10 cellular contexts compared by ENCODE assay signal in the genomic region with DNA sequence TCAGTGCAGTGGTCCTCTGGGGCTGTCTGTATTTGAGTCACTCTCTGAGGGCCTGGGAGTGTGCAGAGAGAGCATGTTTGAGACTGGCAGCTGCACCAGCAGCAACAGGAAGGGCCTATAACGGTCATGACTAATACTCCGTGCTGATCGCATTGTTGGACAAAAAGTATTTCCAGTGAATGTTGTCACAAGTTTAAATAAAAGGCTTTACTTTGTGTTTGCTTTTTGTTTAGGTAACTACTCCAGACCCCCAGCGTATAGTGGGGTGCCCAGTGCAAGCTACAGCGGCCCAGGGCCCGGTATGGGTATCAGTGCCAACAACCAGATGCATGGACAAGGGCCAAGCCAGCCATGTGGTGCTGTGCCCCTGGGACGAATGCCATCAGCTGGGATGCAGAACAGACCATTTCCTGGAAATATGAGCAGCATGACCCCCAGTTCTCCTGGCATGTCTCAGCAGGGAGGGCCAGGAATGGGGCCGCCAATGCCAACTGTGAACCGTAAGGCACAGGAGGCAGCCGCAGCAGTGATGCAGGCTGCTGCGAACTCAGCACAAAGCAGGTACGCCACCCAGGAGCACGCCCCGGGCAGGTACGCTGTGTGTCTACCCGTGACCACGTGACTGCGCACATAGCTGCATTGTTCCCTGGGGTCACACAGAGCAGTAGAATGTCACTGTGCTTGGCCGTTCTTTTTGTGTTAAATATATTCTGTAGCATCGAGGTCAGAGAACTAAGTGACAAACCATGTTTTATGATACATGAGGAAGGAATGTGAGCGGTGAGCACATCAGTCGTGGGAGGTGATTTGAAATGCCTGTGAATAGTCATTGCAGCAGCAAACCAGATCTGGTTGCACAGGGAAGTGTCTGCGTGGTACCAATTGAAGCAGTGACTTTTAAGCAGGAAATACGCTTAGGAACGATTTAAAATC.
A peak's percentile ranks its signal among the peaks of the same experiment; 100 is the strongest.
DNase-seq lines count a peak whose midpoint lies in the region; FAIRE-seq and TF ChIP-seq lines count a peak whose summit lies in the region.
"Had no signal": no experiment of that assay in that cellular context is flagged by ENCODE, and none has a peak within 500 bp of the region (broad histone marks: within the 10 kb centered on the region; RNA-seq: fewer than 3 reads in every experiment).

No MANE protein-coding gene starts in this region.

- no peaks in the 10 kb centered on the region for H3K9me3 ChIP-seq in liver (ENCODE audit: control insufficient read depth in 4 of 4, low read length in 3 of 4)
- H3K9me3 ChIP-seq: BLaER1 had no signal

- H3K36me3 ChIP-seq in liver (ENCODE audit: control insufficient read depth in 4 of 4, insufficient read depth in 3 of 4, low read depth in 1 of 4, low read length in 3 of 4), result peaks cover 2 to 10% (median 7%) of the 10 kb centered on the region in 4 donors

- H3K27me3 ChIP-seq in liver (ENCODE audit: control insufficient read depth in 4 of 4, insufficient read depth in 4 of 4, low read length in 3 of 4), result no peaks in the 10 kb centered on the region
- H3K27me3 ChIP-seq: BLaER1 had no signal

- POLR2A ChIA-PET in activated CD4-positive, alpha-beta memory T cell treated with anti-CD3 and anti-CD28 coated beads for 36 hours (lab: Charles Lee), result no interaction called here
- POLR2A ChIA-PET in activated CD4-positive, alpha-beta memory T cell treated with anti-CD3 and anti-CD28 coated beads, Interleukin-2, amount 10 ng/mL, durations not matched to agents 7 days and 5 days (lab: Charles Lee), result no interaction called here

- TF ChIP-seq CTCF in liver (IDR thresholded peaks at IDR 0.05; ENCODE audit: low read depth, low read length, missing input control), result no peak

- H3K36me3 Mint-ChIP-seq in activated CD4-positive, alpha-beta memory T cell treated with anti-CD3 and anti-CD28 coated beads for 36 hours, result peaks cover 7% of the 10 kb centered on the region
- peaks cover 20% of the 10 kb centered on the region for H3K36me3 Mint-ChIP-seq in activated CD4-positive, alpha-beta memory T cell treated with anti-CD3 and anti-CD28 coated beads, Interleukin-2, amount 10 ng/mL, durations not matched to agents 7 days and 5 days (ENCODE audit: low read depth)

- H3K4me3 Mint-ChIP-seq in activated CD4-positive, alpha-beta memory T cell treated with anti-CD3 and anti-CD28 coated beads for 36 hours, result no peak overlapping the region
- no peak overlapping the region for H3K4me3 Mint-ChIP-seq in activated CD4-positive, alpha-beta memory T cell treated with anti-CD3 and anti-CD28 coated beads, Interleukin-2, amount 10 ng/mL, durations not matched to agents 7 days and 5 days
- H3K4me3 Mint-ChIP-seq: T-helper 1 cell treated with Interleukin-12 subunit alpha and Interleukin-12 subunit beta and Interleukin-4 antibody, amounts not matched to agents 30 μg/mL and 1 μg/mL, for 36 hours had no signal

- CTCF ChIA-PET in activated CD4-positive, alpha-beta memory T cell treated with anti-CD3 and anti-CD28 coated beads for 36 hours (lab: Charles Lee), result no interaction called here
- CTCF ChIA-PET in activated CD4-positive, alpha-beta memory T cell treated with anti-CD3 and anti-CD28 coated beads, Interleukin-2, amount 10 ng/mL, durations not matched to agents 7 days and 5 days (lab: Charles Lee), result no interaction called here

- H3K9me3 Mint-ChIP-seq in activated CD4-positive, alpha-beta memory T cell treated with anti-CD3 and anti-CD28 coated beads for 36 hours, result no peaks in the 10 kb centered on the region
- H3K9me3 Mint-ChIP-seq in activated CD4-positive, alpha-beta memory T cell treated with anti-CD3 and anti-CD28 coated beads, Interleukin-2, amount 10 ng/mL, durations not matched to agents 7 days and 5 days, result no peaks in the 10 kb centered on the region
- H3K9me3 Mint-ChIP-seq: T-helper 1 cell treated with Interleukin-12 subunit alpha and Interleukin-12 subunit beta and Interleukin-4 antibody, amounts not matched to agents 30 μg/mL and 1 μg/mL, for 36 hours had no signal

- intact Hi-C loops in activated CD4-positive, alpha-beta memory T cell treated with anti-CD3 and anti-CD28 coated beads for 36 hours (cut with micrococcal nuclease), result no loop called here

- H3K27me3 Mint-ChIP-seq in activated CD4-positive, alpha-beta memory T cell treated with anti-CD3 and anti-CD28 coated beads for 36 hours, result no peaks in the 10 kb centered on the region
- H3K27me3 Mint-ChIP-seq in activated CD4-positive, alpha-beta memory T cell treated with anti-CD3 and anti-CD28 coated beads, Interleukin-2, amount 10 ng/mL, durations not matched to agents 7 days and 5 days, result no peaks in the 10 kb centered on the region

- WGBS in liver, result 88% methylated on average over 25 of the region's 25 CpGs

- peak overlapping the region; percentile 33 to 66 for H3K27ac ChIP-seq in liver (ENCODE audit: low read depth in 1 of 2, low read length in 2 of 2)
- H3K27ac ChIP-seq: BLaER1 had no signal

- no peak overlapping the region for H3K4me3 ChIP-seq in liver (ENCODE audit: low read depth in 1 of 3, low read length in 3 of 3)
- H3K4me3 ChIP-seq: BLaER1 had no signal

- peak; percentile 78 for FAIRE-seq in urothelium cell line (lab: Jason Lieb, UNC)

- no peak for TF ChIP-seq RAD21 in liver (IDR thresholded peaks at IDR 0.05)

- no peak for DNase-seq in activated CD4-positive, alpha-beta memory T cell treated with anti-CD3 and anti-CD28 coated beads for 36 hours
- no peak for DNase-seq in activated CD4-positive, alpha-beta memory T cell treated with anti-CD3 and anti-CD28 coated beads, Interleukin-2, amount 10 ng/mL, durations not matched to agents 7 days and 5 days
- DNase-seq in cerebellar cortex (ENCODE audit: low spot score) (peak; percentile 53), urothelium cell line (ENCODE audit: low spot score) (peak; percentile 88)
- no peak for DNase-seq in activated effector memory CD4-positive, alpha-beta T cell treated with Interleukin-2 at 50 U/mL for 16 hours
- no peak for DNase-seq in activated CD4-positive, alpha-beta T cell treated with anti-CD3 and anti-CD28 coated beads for 48 hours
- DNase-seq in stimulated activated CD4-positive, alpha-beta T cell treated with anti-CD3 and anti-CD28 coated beads, Interleukin-4, amount 100 ng/mL, for 4 hours, result no peak

- no peaks in the 10 kb centered on the region for H3K4me1 ChIP-seq in liver (ENCODE audit: control insufficient read depth in 4 of 4, insufficient read depth in 4 of 4, low read length in 3 of 4)

- no peak overlapping the region for H3K9ac ChIP-seq in liver (ENCODE audit: low read depth in 1 of 2, low read length in 2 of 2)
- H3K9ac ChIP-seq: BLaER1 had no signal

- peaks cover 24% of the 10 kb centered on the region for H3K4me1 Mint-ChIP-seq in activated CD4-positive, alpha-beta memory T cell treated with anti-CD3 and anti-CD28 coated beads for 36 hours (ENCODE audit: low read depth)
- H3K4me1 Mint-ChIP-seq in activated CD4-positive, alpha-beta memory T cell treated with anti-CD3 and anti-CD28 coated beads, Interleukin-2, amount 10 ng/mL, durations not matched to agents 7 days and 5 days, result peaks cover 23% of the 10 kb centered on the region

- peak overlapping the region; percentile 1 for H3K27ac Mint-ChIP-seq in activated CD4-positive, alpha-beta memory T cell treated with anti-CD3 and anti-CD28 coated beads for 36 hours
- no peak overlapping the region for H3K27ac Mint-ChIP-seq in activated CD4-positive, alpha-beta memory T cell treated with anti-CD3 and anti-CD28 coated beads, Interleukin-2, amount 10 ng/mL, durations not matched to agents 7 days and 5 days
- H3K27ac Mint-ChIP-seq: T-helper 1 cell treated with Interleukin-12 subunit alpha and Interleukin-12 subunit beta and Interleukin-4 antibody, amounts not matched to agents 30 μg/mL and 1 μg/mL, for 36 hours had no signal

TF ChIP-seq in liver, 16 proteins besides CTCF, POLR2A, EP300 and RAD21 (continues in another document):
- TF ChIP-seq GABPA (IDR thresholded peaks at IDR 0.05 in 1 of 2, conservative IDR thresholded peaks at IDR 0.05 in 1 of 2) (no peak), HNF4G (IDR thresholded peaks at IDR 0.05) (no peak), YY1 (IDR thresholded peaks at IDR 0.05) (no peak), TAF1 (conservative IDR thresholded peaks at IDR 0.05) (no peak), RXRA (IDR thresholded peaks at IDR 0.05) (no peak), JUND (IDR thresholded peaks at IDR 0.05) (no peak), HNF4A (conservative IDR thresholded peaks at IDR 0.05) (no peak), EGR1 (IDR thresholded peaks at IDR 0.05; ENCODE audit: low read depth in 2 of 2) (no peak), FOXA1 (IDR thresholded peaks at IDR 0.05) (no peak)
- TF ChIP-seq, protein P1, sequence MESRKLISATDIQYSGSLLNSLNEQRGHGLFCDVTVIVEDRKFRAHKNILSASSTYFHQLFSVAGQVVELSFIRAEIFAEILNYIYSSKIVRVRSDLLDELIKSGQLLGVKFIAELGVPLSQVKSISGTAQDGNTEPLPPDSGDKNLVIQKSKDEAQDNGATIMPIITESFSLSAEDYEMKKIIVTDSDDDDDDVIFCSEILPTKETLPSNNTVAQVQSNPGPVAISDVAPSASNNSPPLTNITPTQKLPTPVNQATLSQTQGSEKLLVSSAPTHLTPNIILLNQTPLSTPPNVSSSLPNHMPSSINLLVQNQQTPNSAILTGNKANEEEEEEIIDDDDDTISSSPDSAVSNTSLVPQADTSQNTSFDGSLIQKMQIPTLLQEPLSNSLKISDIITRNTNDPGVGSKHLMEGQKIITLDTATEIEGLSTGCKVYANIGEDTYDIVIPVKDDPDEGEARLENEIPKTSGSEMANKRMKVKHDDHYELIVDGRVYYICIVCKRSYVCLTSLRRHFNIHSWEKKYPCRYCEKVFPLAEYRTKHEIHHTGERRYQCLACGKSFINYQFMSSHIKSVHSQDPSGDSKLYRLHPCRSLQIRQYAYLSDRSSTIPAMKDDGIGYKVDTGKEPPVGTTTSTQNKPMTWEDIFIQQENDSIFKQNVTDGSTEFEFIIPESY (IDR thresholded peaks at IDR 0.05), result no peak

Comparison
In these comparisons a context has a peak if more than half of its experiments do, and no peak if none do; other contexts are left out.
1. DNase-seq: peak in cerebellar cortex (single experiment) and urothelium cell line (single experiment); none in activated CD4-positive, alpha-beta memory T cell treated with anti-CD3 and anti-CD28 coated beads for 36 hours (single experiment), activated CD4-positive, alpha-beta memory T cell treated with anti-CD3 and anti-CD28 coated beads, Interleukin-2, amount 10 ng/mL, durations not matched to agents 7 days and 5 days (single experiment), activated effector memory CD4-positive, alpha-beta T cell treated with Interleukin-2 at 50 U/mL for 16 hours (single experiment), activated CD4-positive, alpha-beta T cell treated with anti-CD3 and anti-CD28 coated beads for 48 hours (single experiment) and stimulated activated CD4-positive, alpha-beta T cell treated with anti-CD3 and anti-CD28 coated beads, Interleukin-4, amount 100 ng/mL, for 4 hours (0 of 2).